ENCODE assay signal across 9 cellular contexts in the genomic region with DNA sequence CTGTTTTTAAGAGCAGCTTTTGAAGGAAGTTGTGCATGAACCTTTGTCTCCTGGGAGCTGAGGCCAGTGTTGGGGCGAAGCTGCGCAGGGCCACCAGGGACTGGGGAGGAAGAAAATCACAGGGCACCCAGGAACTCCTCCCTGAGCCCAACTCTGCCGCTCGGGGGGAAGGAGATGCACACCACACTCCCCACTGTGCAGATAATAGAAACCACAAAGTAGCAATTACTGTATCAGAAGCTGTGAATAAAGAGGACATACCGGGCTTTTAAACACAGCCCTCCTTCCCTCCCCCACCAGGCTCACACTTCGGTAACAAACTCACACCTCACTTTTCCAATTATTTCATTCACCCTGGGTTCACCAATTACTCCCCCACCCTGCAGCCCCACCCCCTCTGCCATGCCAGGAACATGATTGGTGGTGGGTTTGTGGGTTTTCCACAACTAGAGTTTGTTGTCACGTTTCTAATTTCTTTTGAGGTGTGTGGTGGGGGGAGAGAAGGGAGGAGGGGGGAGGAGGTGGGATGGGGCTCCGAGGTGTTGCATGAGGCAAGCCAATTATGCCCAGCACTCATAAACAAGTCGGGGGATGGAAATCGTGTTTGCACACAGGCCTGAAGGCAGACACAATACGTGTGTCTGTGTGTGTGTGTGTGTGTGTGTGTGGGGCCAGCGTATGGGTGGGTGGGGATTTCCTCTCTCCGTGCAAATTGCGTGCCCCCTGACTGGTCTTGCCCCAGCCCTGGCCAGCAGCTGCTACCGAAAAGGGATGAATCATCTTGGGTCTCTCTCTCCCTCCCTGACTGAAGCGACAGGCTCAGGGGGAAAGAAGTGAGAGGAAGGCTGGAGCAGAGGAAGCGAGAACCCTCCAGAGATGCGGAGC.
DNase-seq lines count a peak whose midpoint lies in the region; ATAC-seq and TF ChIP-seq lines count a peak whose summit lies in the region.
"Had no signal": no experiment of that assay in that cellular context is flagged by ENCODE, and none has a peak within 500 bp of the region (broad histone marks: within the 10 kb centered on the region; RNA-seq: fewer than 3 reads in every experiment).

No MANE protein-coding gene starts in this region.

- no peak overlapping the region for H3K4me3 Mint-ChIP-seq in CD8-positive, alpha-beta T cell
- H3K4me3 Mint-ChIP-seq in WTC11, result no peak overlapping the region; the same call in 1 of the 2 replicates

- ATAC-seq in CD8-positive, alpha-beta T cell, result peak; percentile 42
- ATAC-seq in WTC11 (peak; percentile 24), left lobe of liver (no peak), HG02678 (IDR thresholded peaks at IDR 0.05; ENCODE audit: unreplicated experiment) (no peak)

- peak overlapping the region; percentile 27 for H3K27ac Mint-ChIP-seq in CD8-positive, alpha-beta T cell
- H3K27ac Mint-ChIP-seq in WTC11, result peak overlapping the region; percentile 86; the same call in 1 of the 2 replicates

- CTCF ChIA-PET in CD8-positive, alpha-beta T cell (lab: Charles Lee), result no interaction called here
- CTCF ChIA-PET in WTC11 (lab: Charles Lee), result interaction anchor here (0.9 to 3.5 kb wide), 7 partner anchors 14 to 437 kb away, joined by 3 to 16 read pairs (median 5); no protein-coding TSS in a partner anchor

- no peak overlapping the region for H3K27ac ChIP-seq in CD8-positive, alpha-beta T cell (ENCODE audit: low read depth, low read length)

- H3K4me1 Mint-ChIP-seq in CD8-positive, alpha-beta T cell (ENCODE audit: low read depth), result peaks cover 37% of the 10 kb centered on the region
- peaks cover 47% of the 10 kb centered on the region for H3K4me1 Mint-ChIP-seq in WTC11

- peaks cover 46% of the 10 kb centered on the region for H3K36me3 Mint-ChIP-seq in CD8-positive, alpha-beta T cell
- peaks cover 4% of the 10 kb centered on the region; the same call in 1 of the 2 replicates for H3K36me3 Mint-ChIP-seq in WTC11

- H3K36me3 ChIP-seq in CD8-positive, alpha-beta T cell (ENCODE audit: insufficient read depth, low read length), result peaks cover 6% of the 10 kb centered on the region
- no peaks in the 10 kb centered on the region for H3K36me3 ChIP-seq in kidney epithelial cell (ENCODE audit: control insufficient read depth, insufficient read depth, low read length)

- POLR2A ChIA-PET in CD8-positive, alpha-beta T cell (lab: Charles Lee), result interaction anchor here (0.6 kb wide), 1 partner anchor 43 kb away, joined by 6 read pairs; no protein-coding TSS in a partner anchor
- POLR2A ChIA-PET in WTC11 (lab: Charles Lee), result interaction anchor here (1.5 kb wide), 1 partner anchor 43 kb away, joined by 5 read pairs; no protein-coding TSS in a partner anchor

- H3K27me3 ChIP-seq in CD8-positive, alpha-beta T cell (ENCODE audit: insufficient read depth, low read length), result no peaks in the 10 kb centered on the region
- H3K27me3 ChIP-seq in kidney epithelial cell (ENCODE audit: control insufficient read depth, insufficient read depth, low read length), result no peaks in the 10 kb centered on the region

- intact Hi-C loops in CD8-positive, alpha-beta T cell (cut with DNase I, micrococcal nuclease), result no loop called here

- no peak for TF ChIP-seq CTCF in CD8-positive, alpha-beta T cell (IDR thresholded peaks at IDR 0.05)
- TF ChIP-seq CTCF in WTC11 (IDR thresholded peaks at IDR 0.05) (no peak), kidney epithelial cell (IDR thresholded peaks at IDR 0.05; ENCODE audit: insufficient read depth, low read length, poor library complexity, severe bottlenecking) (no peak)

- in situ Hi-C loops in KBM-7 (cut with MboI; ENCODE audit: low pct_unique_long_range_greater_than_20kb, low sequenced_read_pairs), result no loop called here

- H3K27me3 Mint-ChIP-seq in CD8-positive, alpha-beta T cell (ENCODE audit: low read depth), result no peaks in the 10 kb centered on the region
- H3K27me3 Mint-ChIP-seq in WTC11 (ENCODE audit: low read depth), result no peaks in the 10 kb centered on the region

- no peak overlapping the region for H3K4me3 ChIP-seq in CD8-positive, alpha-beta T cell (ENCODE audit: low read depth, low read length)
- no peak overlapping the region for H3K4me3 ChIP-seq in kidney epithelial cell (ENCODE audit: low read depth, low read length)

- H3K9me3 Mint-ChIP-seq in CD8-positive, alpha-beta T cell, result no peaks in the 10 kb centered on the region
- no peaks in the 10 kb centered on the region for H3K9me3 Mint-ChIP-seq in WTC11

- H3K4me1 ChIP-seq in CD8-positive, alpha-beta T cell (ENCODE audit: insufficient read depth, low read length), result peaks cover 17% of the 10 kb centered on the region

- H3K9me3 ChIP-seq in CD8-positive, alpha-beta T cell (ENCODE audit: low read length), result no peaks in the 10 kb centered on the region

- no peak for DNase-seq in CD8-positive, alpha-beta T cell
- DNase-seq in KBM-7 (peak; percentile 53), WTC11 (ENCODE audit: low spot score) (no peak), kidney epithelial cell (ENCODE audit: low read depth) (peak; percentile 63), left lobe of liver (ENCODE audit: low spot score) (no peak), NAMALWA (ENCODE audit: low spot score) (no peak)
- no peak for DNase-seq in stimulated activated CD4-positive, alpha-beta T cell treated with anti-CD3 and anti-CD28 coated beads, Interleukin-2, amount 100 ng/mL, for 48 hours
- DNase-seq: NCI-H2171 treated with DMSO at 0.1 percent for 48 hours had no signal

TF ChIP-seq in WTC11, 78 proteins besides CTCF, POLR2A, EP300 and RAD21:
- no peak for TF ChIP-seq E2F1 (CRISPR knock-in tag; IDR thresholded peaks at IDR 0.05)

Comparison
In these comparisons a context has a peak if more than half of its experiments do, and no peak if none do; other contexts are left out.
1. ATAC-seq: peak in CD8-positive, alpha-beta T cell (single experiment) and WTC11 (single experiment); none in left lobe of liver (single experiment) and HG02678 (single experiment).
2. DNase-seq: peak in KBM-7 (single experiment) and kidney epithelial cell (single experiment); none in CD8-positive, alpha-beta T cell (0 of 7), WTC11 (single experiment), left lobe of liver (single experiment), stimulated activated CD4-positive, alpha-beta T cell treated with anti-CD3 and anti-CD28 coated beads, Interleukin-2, amount 100 ng/mL, for 48 hours (0 of 2) and NAMALWA (single experiment).